Comparison of ENCODE assay signal across 10 cellular contexts in the genomic region with DNA sequence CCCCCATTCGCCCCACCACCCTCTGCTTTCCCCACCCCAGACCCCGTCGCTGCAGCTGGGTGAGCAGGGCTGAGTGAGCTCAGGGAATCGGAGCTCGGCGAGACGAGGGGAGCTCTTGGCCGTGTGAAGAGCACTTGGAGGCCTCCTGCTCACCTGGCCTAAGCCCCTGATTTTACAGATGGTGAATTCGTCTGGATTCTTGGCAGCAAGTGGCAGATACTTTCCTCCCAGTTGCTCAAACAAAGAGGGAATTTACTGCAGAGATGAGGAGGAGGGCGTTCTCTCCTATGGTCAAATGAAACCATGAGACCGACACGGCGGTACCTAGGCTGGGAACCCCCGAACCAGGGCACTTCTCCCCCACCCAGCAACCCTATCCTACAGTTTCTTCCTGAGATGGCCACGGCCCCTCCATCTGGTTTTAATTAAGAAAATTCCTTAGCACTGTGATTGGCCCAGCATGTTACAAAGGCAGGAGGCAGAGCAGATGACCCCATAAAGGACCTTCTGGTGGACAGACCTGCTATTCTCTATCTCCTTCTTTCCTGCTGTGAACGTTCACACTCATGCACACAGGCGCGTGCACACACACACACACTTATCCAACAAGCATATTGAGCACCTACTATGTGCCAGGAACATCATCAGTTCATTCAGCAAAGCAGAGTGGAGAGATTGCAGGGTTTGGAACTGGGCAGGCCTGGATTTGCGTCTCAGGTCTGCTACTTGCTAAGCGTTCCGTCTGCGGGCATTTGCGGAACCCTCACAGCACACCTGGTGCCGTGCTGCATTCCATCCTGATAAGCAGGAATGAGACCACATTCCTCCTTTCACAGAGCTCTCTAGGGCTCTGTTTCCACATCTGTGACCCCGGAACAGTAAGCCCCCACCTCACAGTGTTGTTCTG.
DNase-seq lines count a peak whose midpoint lies in the region; ATAC-seq and TF ChIP-seq lines count a peak whose summit lies in the region.
"Had no signal": no experiment of that assay in that cellular context is flagged by ENCODE, and none has a peak within 500 bp of the region (broad histone marks: within the 10 kb centered on the region; RNA-seq: fewer than 3 reads in every experiment).

No MANE protein-coding gene starts in this region.

- H4K8ac ChIP-seq in mesenchymal stem cell (ENCODE audit: low read length), result peak overlapping the region; percentile 93

- H3K9ac ChIP-seq in duodenal mucosa (ENCODE audit: low read depth in 1 of 2, low read length in 2 of 2) (peak overlapping the region in 1 of 2 donors; percentile 38), mesenchymal stem cell (ENCODE audit: low read length) (peak overlapping the region; percentile 34)

- H2BK5ac ChIP-seq in mesenchymal stem cell (ENCODE audit: low read depth, low read length, poor library complexity, severe bottlenecking), result no peak overlapping the region

- H4K91ac ChIP-seq in mesenchymal stem cell (ENCODE audit: low read length), result peak overlapping the region; percentile 97

- peak overlapping the region; percentile 73 for H3K27ac ChIP-seq in duodenal mucosa (ENCODE audit: low read depth, low read length)
- no peak overlapping the region for H3K27ac ChIP-seq in mesenchymal stem cell (ENCODE audit: low read length, poor library complexity, severe bottlenecking)
- peak overlapping the region; percentile 65 to 84 (median 80) for H3K27ac ChIP-seq in upper lobe of left lung

- peak overlapping the region in 1 of 2 experiments; percentile 11 for H3K23ac ChIP-seq in mesenchymal stem cell (ENCODE audit: low read length in 2 of 2)

- peaks cover 4% of the 10 kb centered on the region for H3K79me1 ChIP-seq in mesenchymal stem cell (replicated peaks; ENCODE audit: low read length, poor library complexity, severe bottlenecking)

- H3K4me1 ChIP-seq in duodenal mucosa (ENCODE audit: control insufficient read depth in 1 of 2, insufficient read depth in 2 of 2, low read length in 2 of 2) (peaks cover 11 to 28% of the 10 kb centered on the region in 2 donors), mesenchymal stem cell (ENCODE audit: control insufficient read depth, insufficient read depth, low read depth, low read length) (peaks cover 49% of the 10 kb centered on the region), upper lobe of left lung (peaks cover 24 to 55% (median 45%) of the 10 kb centered on the region in 4 donors)

- H3K4me2 ChIP-seq in mesenchymal stem cell (ENCODE audit: low read length, poor library complexity, severe bottlenecking), result no peak overlapping the region

- WGBS in mesenchymal stem cell, result 43% methylated on average over 25 of the region's 25 CpGs
- WGBS in upper lobe of left lung, 2 donors, result 71% methylated on average over 16 to 25 of the region's 25 CpGs

- no peak overlapping the region for H2AFZ ChIP-seq in mesenchymal stem cell (ENCODE audit: low read depth, low read length)

- H3K9me3 ChIP-seq in duodenal mucosa (ENCODE audit: control insufficient read depth in 1 of 2, low read length in 2 of 2) (no peaks in the 10 kb centered on the region), mesenchymal stem cell (ENCODE audit: control insufficient read depth, low read length) (no peaks in the 10 kb centered on the region), upper lobe of left lung (no peaks in the 10 kb centered on the region)

- peak overlapping the region; percentile 97 to 99 for H3K18ac ChIP-seq in mesenchymal stem cell (ENCODE audit: low read depth in 1 of 2, low read length in 2 of 2)

- peak overlapping the region; percentile 28 for H2BK15ac ChIP-seq in mesenchymal stem cell (ENCODE audit: low read depth, poor library complexity, severe bottlenecking)

- H3K14ac ChIP-seq in mesenchymal stem cell (ENCODE audit: low read length in 2 of 2), result peak overlapping the region; percentile 47 to 55

- TF ChIP-seq POLR2A in upper lobe of left lung (IDR thresholded peaks at IDR 0.05), result no peak

- H3K36me3 ChIP-seq in duodenal mucosa (ENCODE audit: control insufficient read depth in 1 of 2, insufficient read depth in 2 of 2, low read length in 2 of 2) (peaks cover 0 to 3% of the 10 kb centered on the region in 2 donors), mesenchymal stem cell (ENCODE audit: control insufficient read depth in 1 of 2, insufficient read depth in 2 of 2, low read depth in 1 of 2, low read length in 2 of 2) (peaks cover 0 to 3% of the 10 kb centered on the region in 2 experiments), upper lobe of left lung (peaks cover 0 to under 1% (median 0%) of the 10 kb centered on the region in 4 donors)

- H2BK120ac ChIP-seq in mesenchymal stem cell (ENCODE audit: low read depth, low read length), result peak overlapping the region; percentile 98

- no peak for TF ChIP-seq EP300 in upper lobe of left lung (IDR thresholded peaks at IDR 0.05)

- H3K4me3 ChIP-seq in duodenal mucosa (ENCODE audit: low read depth in 1 of 2, low read length in 2 of 2), result no peak overlapping the region
- H3K4me3 ChIP-seq in mesenchymal stem cell (ENCODE audit: insufficient read depth in 1 of 2, low read depth in 1 of 2, low read length in 2 of 2), result no peak overlapping the region
- no peak overlapping the region for H3K4me3 ChIP-seq in upper lobe of left lung

- TF ChIP-seq CTCF in upper lobe of left lung (IDR thresholded peaks at IDR 0.05), result no peak

- ATAC-seq in upper lobe of left lung (ENCODE audit: low FRiP score in 2 of 2) (no peak), GM21381 (IDR thresholded peaks at IDR 0.05; ENCODE audit: unreplicated experiment) (no peak)
- ATAC-seq: HCT116 had no signal

- peak overlapping the region; percentile 84 to 94 for H2BK12ac ChIP-seq in mesenchymal stem cell (ENCODE audit: low read length in 2 of 2)

- H3K4ac ChIP-seq in mesenchymal stem cell (ENCODE audit: low read depth in 1 of 2, low read length in 2 of 2), result peak overlapping the region; percentile 64 to 90

- DNase-seq in NCI-H82 (lab: John Stamatoyannopoulos, UW) (peak; percentile 9), NCI-H82 treated with DMSO at 0.1 percent for 48 hours (lab: John Stamatoyannopoulos, UW; ENCODE audit: unreplicated experiment) (no peak), mesenchymal stem cell (peak; percentile 65), upper lobe of left lung (no peak)
- no peak for DNase-seq in stimulated activated CD4-positive, alpha-beta T cell treated with anti-CD3 and anti-CD28 coated beads, Interleukin-4, amount 100 ng/mL, for 1 hour
- DNase-seq in stimulated activated naive CD4-positive, alpha-beta T cell treated with Interleukin-2 at 50 U/mL for 16 hours (lab: John Stamatoyannopoulos, UW), result no peak
- DNase-seq: NCI-H69 had no signal

- H3K27me3 ChIP-seq in duodenal mucosa (ENCODE audit: control insufficient read depth in 1 of 2, insufficient read depth in 2 of 2, low read length in 2 of 2) (no peaks in the 10 kb centered on the region), mesenchymal stem cell (ENCODE audit: control insufficient read depth in 1 of 2, insufficient read depth in 1 of 2, low read length in 2 of 2) (no peaks in the 10 kb centered on the region), upper lobe of left lung (no peaks in the 10 kb centered on the region)

- H2AK5ac ChIP-seq in mesenchymal stem cell (ENCODE audit: low read length, severe bottlenecking), result no peak overlapping the region

Comparison
In these comparisons a context has a peak if more than half of its experiments do, and no peak if none do; other contexts are left out.
1. DNase-seq: peak in NCI-H82 (single experiment) and mesenchymal stem cell (single experiment); none in NCI-H82 treated with DMSO at 0.1 percent for 48 hours (single experiment), upper lobe of left lung (0 of 2), stimulated activated CD4-positive, alpha-beta T cell treated with anti-CD3 and anti-CD28 coated beads, Interleukin-4, amount 100 ng/mL, for 1 hour (single experiment) and stimulated activated naive CD4-positive, alpha-beta T cell treated with Interleukin-2 at 50 U/mL for 16 hours (single experiment).